ENCODE assay signal across 1 cellular context in genomic region chr5:141691286-141691866, GRCh38.
A peak's percentile ranks its signal among the peaks of the same experiment; 100 is the strongest.
TF ChIP-seq lines count a peak whose summit lies in the region.

No MANE protein-coding gene starts in this region.

TF ChIP-seq in K562, 482 proteins besides CTCF, POLR2A, EP300 and RAD21 (continued from another document and continues in another):
- TF ChIP-seq, protein P1, sequence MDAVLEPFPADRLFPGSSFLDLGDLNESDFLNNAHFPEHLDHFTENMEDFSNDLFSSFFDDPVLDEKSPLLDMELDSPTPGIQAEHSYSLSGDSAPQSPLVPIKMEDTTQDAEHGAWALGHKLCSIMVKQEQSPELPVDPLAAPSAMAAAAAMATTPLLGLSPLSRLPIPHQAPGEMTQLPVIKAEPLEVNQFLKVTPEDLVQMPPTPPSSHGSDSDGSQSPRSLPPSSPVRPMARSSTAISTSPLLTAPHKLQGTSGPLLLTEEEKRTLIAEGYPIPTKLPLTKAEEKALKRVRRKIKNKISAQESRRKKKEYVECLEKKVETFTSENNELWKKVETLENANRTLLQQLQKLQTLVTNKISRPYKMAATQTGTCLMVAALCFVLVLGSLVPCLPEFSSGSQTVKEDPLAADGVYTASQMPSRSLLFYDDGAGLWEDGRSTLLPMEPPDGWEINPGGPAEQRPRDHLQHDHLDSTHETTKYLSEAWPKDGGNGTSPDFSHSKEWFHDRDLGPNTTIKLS (IDR thresholded peaks at IDR 0.05; ENCODE audit: borderline replicate concordance, low read depth): no peak
- TF ChIP-seq E2F5 (CRISPR knock-in tag; IDR thresholded peaks at IDR 0.05): no peak
- peak; percentile 87 to 89 for TF ChIP-seq NRF1 (conservative IDR thresholded peaks at IDR 0.05 in 1 of 2, IDR thresholded peaks at IDR 0.05 in 1 of 2)
- no peak for TF ChIP-seq STAT5B (CRISPR knock-in tag; IDR thresholded peaks at IDR 0.05)
- no peak; the same call in 1 of the 2 replicates for TF ChIP-seq GATAD2A (IDR thresholded peaks at IDR 0.05)
- TF ChIP-seq ZBTB17 (CRISPR knock-in tag; IDR thresholded peaks at IDR 0.05): no peak
- no peak; the same call in 1 of the 2 replicates for TF ChIP-seq NBN (IDR thresholded peaks at IDR 0.05; ENCODE audit: low read depth)
- TF ChIP-seq KLF10 (CRISPR knock-in tag; IDR thresholded peaks at IDR 0.05): no peak
- TF ChIP-seq CHD1 (IDR thresholded peaks at IDR 0.05; ENCODE audit: low read length): no peak
- TF ChIP-seq RBM15 (IDR thresholded peaks at IDR 0.05; ENCODE audit: insufficient read depth, low read length): no peak
- TF ChIP-seq, protein P2, sequence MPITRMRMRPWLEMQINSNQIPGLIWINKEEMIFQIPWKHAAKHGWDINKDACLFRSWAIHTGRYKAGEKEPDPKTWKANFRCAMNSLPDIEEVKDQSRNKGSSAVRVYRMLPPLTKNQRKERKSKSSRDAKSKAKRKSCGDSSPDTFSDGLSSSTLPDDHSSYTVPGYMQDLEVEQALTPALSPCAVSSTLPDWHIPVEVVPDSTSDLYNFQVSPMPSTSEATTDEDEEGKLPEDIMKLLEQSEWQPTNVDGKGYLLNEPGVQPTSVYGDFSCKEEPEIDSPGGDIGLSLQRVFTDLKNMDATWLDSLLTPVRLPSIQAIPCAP (CRISPR knock-in tag; IDR thresholded peaks at IDR 0.05; ENCODE audit: borderline replicate concordance): no peak
- TF ChIP-seq SMAD2 (IDR thresholded peaks at IDR 0.05; ENCODE audit: low read depth, low read length): no peak
- TF ChIP-seq ZNF551 (CRISPR knock-in tag; IDR thresholded peaks at IDR 0.05): no peak
- TF ChIP-seq, protein P3, sequence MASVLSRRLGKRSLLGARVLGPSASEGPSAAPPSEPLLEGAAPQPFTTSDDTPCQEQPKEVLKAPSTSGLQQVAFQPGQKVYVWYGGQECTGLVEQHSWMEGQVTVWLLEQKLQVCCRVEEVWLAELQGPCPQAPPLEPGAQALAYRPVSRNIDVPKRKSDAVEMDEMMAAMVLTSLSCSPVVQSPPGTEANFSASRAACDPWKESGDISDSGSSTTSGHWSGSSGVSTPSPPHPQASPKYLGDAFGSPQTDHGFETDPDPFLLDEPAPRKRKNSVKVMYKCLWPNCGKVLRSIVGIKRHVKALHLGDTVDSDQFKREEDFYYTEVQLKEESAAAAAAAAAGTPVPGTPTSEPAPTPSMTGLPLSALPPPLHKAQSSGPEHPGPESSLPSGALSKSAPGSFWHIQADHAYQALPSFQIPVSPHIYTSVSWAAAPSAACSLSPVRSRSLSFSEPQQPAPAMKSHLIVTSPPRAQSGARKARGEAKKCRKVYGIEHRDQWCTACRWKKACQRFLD (CRISPR knock-in tag; IDR thresholded peaks at IDR 0.05): peak; percentile 92
- peak; percentile 33 for TF ChIP-seq MEIS2 (IDR thresholded peaks at IDR 0.05; ENCODE audit: partially characterized antibody)
- no peak; the same call in 1 of the 2 replicates for TF ChIP-seq ZNF592 (IDR thresholded peaks at IDR 0.05)
- TF ChIP-seq DPF2 (IDR thresholded peaks at IDR 0.05): peak; percentile 97
- no peak for TF ChIP-seq FOXA1 (IDR thresholded peaks at IDR 0.05; ENCODE audit: borderline replicate concordance)
- TF ChIP-seq ELF2 (CRISPR knock-in tag; IDR thresholded peaks at IDR 0.05): peak; percentile 23; the same call in 1 of the 2 replicates
- no peak for TF ChIP-seq ZNF668 (CRISPR knock-in tag; IDR thresholded peaks at IDR 0.05)
- TF ChIP-seq NFIX (CRISPR knock-in tag; IDR thresholded peaks at IDR 0.05; ENCODE audit: low read depth): no peak
- TF ChIP-seq KDM5B (IDR thresholded peaks at IDR 0.05; ENCODE audit: insufficient replicate concordance, low read depth, low read length): no peak
- TF ChIP-seq BDP1 (IDR thresholded peaks at IDR 0.05; ENCODE audit: insufficient read depth, insufficient read length): no peak
- TF ChIP-seq ZNF76 (CRISPR knock-in tag; IDR thresholded peaks at IDR 0.05; ENCODE audit: borderline replicate concordance): no peak
- TF ChIP-seq, protein P4, sequence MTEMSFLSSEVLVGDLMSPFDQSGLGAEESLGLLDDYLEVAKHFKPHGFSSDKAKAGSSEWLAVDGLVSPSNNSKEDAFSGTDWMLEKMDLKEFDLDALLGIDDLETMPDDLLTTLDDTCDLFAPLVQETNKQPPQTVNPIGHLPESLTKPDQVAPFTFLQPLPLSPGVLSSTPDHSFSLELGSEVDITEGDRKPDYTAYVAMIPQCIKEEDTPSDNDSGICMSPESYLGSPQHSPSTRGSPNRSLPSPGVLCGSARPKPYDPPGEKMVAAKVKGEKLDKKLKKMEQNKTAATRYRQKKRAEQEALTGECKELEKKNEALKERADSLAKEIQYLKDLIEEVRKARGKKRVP (CRISPR knock-in tag; IDR thresholded peaks at IDR 0.05): no peak
- no peak for TF ChIP-seq PHTF2 (CRISPR knock-in tag; IDR thresholded peaks at IDR 0.05)
- peak; percentile 84 for TF ChIP-seq HES1 (IDR thresholded peaks at IDR 0.05; ENCODE audit: low read depth)
- no peak for TF ChIP-seq EZH2 (IDR thresholded peaks at IDR 0.05; ENCODE audit: borderline replicate concordance, low read depth, low read length)
- TF ChIP-seq ETV5 (CRISPR knock-in tag; IDR thresholded peaks at IDR 0.05; ENCODE audit: low read depth): peak; percentile 61
- TF ChIP-seq DIDO1 (tag; IDR thresholded peaks at IDR 0.05; ENCODE audit: low read depth): no peak
- peak in 1 of 2 experiments; percentile 40; a peak in 2 of 4 replicates for TF ChIP-seq MNT (conservative IDR thresholded peaks at IDR 0.05)
- no peak for TF ChIP-seq KAT2B (IDR thresholded peaks at IDR 0.05; ENCODE audit: low read depth, low read length)
- TF ChIP-seq EWSR1 (IDR thresholded peaks at IDR 0.05; ENCODE audit: borderline replicate concordance, low read depth, partially characterized antibody): no peak
- TF ChIP-seq, protein P5, sequence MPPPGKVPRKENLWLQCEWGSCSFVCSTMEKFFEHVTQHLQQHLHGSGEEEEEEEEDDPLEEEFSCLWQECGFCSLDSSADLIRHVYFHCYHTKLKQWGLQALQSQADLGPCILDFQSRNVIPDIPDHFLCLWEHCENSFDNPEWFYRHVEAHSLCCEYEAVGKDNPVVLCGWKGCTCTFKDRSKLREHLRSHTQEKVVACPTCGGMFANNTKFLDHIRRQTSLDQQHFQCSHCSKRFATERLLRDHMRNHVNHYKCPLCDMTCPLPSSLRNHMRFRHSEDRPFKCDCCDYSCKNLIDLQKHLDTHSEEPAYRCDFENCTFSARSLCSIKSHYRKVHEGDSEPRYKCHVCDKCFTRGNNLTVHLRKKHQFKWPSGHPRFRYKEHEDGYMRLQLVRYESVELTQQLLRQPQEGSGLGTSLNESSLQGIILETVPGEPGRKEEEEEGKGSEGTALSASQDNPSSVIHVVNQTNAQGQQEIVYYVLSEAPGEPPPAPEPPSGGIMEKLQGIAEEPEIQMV (tag; conservative IDR thresholded peaks at IDR 0.05; ENCODE audit: low read depth): no peak
- no peak for TF ChIP-seq GABPB2 (CRISPR knock-in tag; conservative IDR thresholded peaks at IDR 0.05)
- TF ChIP-seq PPARD (CRISPR knock-in tag; IDR thresholded peaks at IDR 0.05): no peak
- TF ChIP-seq XRCC5 (IDR thresholded peaks at IDR 0.05; ENCODE audit: low read depth, low read length): 0 out of 2 replicates have a peak, but pooled peaks have one; percentile 25
- no peak for TF ChIP-seq ILF3 (IDR thresholded peaks at IDR 0.05; ENCODE audit: borderline replicate concordance)
- peak; percentile 35; the same call in 1 of the 2 replicates for TF ChIP-seq MAX (CRISPR knock-in tag; IDR thresholded peaks at IDR 0.05)
- TF ChIP-seq ZBTB1 (CRISPR knock-in tag; IDR thresholded peaks at IDR 0.05; ENCODE audit: borderline replicate concordance, low read depth): no peak
- TF ChIP-seq, protein P6, sequence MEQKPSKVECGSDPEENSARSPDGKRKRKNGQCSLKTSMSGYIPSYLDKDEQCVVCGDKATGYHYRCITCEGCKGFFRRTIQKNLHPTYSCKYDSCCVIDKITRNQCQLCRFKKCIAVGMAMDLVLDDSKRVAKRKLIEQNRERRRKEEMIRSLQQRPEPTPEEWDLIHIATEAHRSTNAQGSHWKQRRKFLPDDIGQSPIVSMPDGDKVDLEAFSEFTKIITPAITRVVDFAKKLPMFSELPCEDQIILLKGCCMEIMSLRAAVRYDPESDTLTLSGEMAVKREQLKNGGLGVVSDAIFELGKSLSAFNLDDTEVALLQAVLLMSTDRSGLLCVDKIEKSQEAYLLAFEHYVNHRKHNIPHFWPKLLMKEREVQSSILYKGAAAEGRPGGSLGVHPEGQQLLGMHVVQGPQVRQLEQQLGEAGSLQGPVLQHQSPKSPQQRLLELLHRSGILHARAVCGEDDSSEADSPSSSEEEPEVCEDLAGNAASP (IDR thresholded peaks at IDR 0.05): peak; percentile 75
- TF ChIP-seq BCOR (IDR thresholded peaks at IDR 0.05): no peak
- peak; percentile 77 for TF ChIP-seq HDAC3 (IDR thresholded peaks at IDR 0.05; ENCODE audit: borderline replicate concordance, partially characterized antibody)
- TF ChIP-seq HCFC1 (IDR thresholded peaks at IDR 0.05; ENCODE audit: low read depth, low read length): no peak
